ENCODE assay signal across 19 cellular contexts in the genomic region with DNA sequence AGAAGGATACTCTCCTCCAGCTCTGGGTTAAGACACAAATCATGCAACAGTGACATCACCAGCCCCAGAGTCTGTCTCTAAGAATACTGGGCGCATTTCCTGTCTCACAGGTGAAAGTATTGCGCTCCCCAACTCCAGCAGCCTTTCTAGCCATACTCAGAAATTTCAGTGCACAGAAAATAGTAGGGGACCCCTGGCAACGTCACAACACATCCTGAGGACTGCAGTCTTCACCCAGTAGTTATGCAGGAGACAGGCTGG.
"Had no signal": no experiment of that assay in that cellular context is flagged by ENCODE, and none has a peak within 500 bp of the region (broad histone marks: within the 10 kb centered on the region; RNA-seq: fewer than 3 reads in every experiment).

No MANE protein-coding gene starts in this region.

- H3K4me3 ChIP-seq: psoas muscle, skin epidermis, testis, upper lobe of right lung had no signal

- H3K4me3 Mint-ChIP-seq: activated naive CD4-positive, alpha-beta T cell treated with anti-CD3 and anti-CD28 coated beads, Interleukin-2, amount 10 ng/mL, durations not matched to agents 7 days and 5 days; activated naive CD8-positive, alpha-beta T cell treated with anti-CD3 and anti-CD28 coated beads, Interleukin-2, amount 50 U/mL, for 24 hours; stimulated activated naive CD8-positive, alpha-beta T cell treated with anti-CD3 and anti-CD28 coated beads, Interleukin-15, Interleukin-2, amounts not matched to agents 100 ng/mL and 50 ng/mL, for 24 hours had no signal

- H3K27ac Mint-ChIP-seq: activated naive CD4-positive, alpha-beta T cell treated with anti-CD3 and anti-CD28 coated beads, Interleukin-2, amount 10 ng/mL, durations not matched to agents 7 days and 5 days; activated naive CD8-positive, alpha-beta T cell treated with anti-CD3 and anti-CD28 coated beads, Interleukin-2, amount 50 U/mL, for 24 hours; stimulated activated naive CD8-positive, alpha-beta T cell treated with anti-CD3 and anti-CD28 coated beads, Interleukin-15, Interleukin-2, amounts not matched to agents 100 ng/mL and 50 ng/mL, for 24 hours had no signal

- H3K27me3 Mint-ChIP-seq: activated naive CD4-positive, alpha-beta T cell treated with anti-CD3 and anti-CD28 coated beads, Interleukin-2, amount 10 ng/mL, durations not matched to agents 7 days and 5 days; activated naive CD8-positive, alpha-beta T cell treated with anti-CD3 and anti-CD28 coated beads, Interleukin-2, amount 50 U/mL, for 24 hours; stimulated activated naive CD8-positive, alpha-beta T cell treated with anti-CD3 and anti-CD28 coated beads, Interleukin-15, Interleukin-2, amounts not matched to agents 100 ng/mL and 50 ng/mL, for 24 hours had no signal

- H3K4me1 Mint-ChIP-seq: activated naive CD4-positive, alpha-beta T cell treated with anti-CD3 and anti-CD28 coated beads, Interleukin-2, amount 10 ng/mL, durations not matched to agents 7 days and 5 days; activated naive CD8-positive, alpha-beta T cell treated with anti-CD3 and anti-CD28 coated beads, Interleukin-2, amount 50 U/mL, for 24 hours had no signal

- H3K27ac ChIP-seq: epithelial cell of prostate, psoas muscle, testis, upper lobe of right lung had no signal

- H3K4me1 ChIP-seq: psoas muscle, testis had no signal

- H3K36me3 ChIP-seq: upper lobe of right lung had no signal

- H3K36me3 Mint-ChIP-seq: activated naive CD4-positive, alpha-beta T cell treated with anti-CD3 and anti-CD28 coated beads, Interleukin-2, amount 10 ng/mL, durations not matched to agents 7 days and 5 days had no signal

- H3K9me3 ChIP-seq: psoas muscle, testis, upper lobe of right lung had no signal

- H3K27me3 ChIP-seq: testis, upper lobe of right lung had no signal

- DNase-seq: activated CD4-positive, alpha-beta T cell treated with anti-CD3 and anti-CD28 coated beads, Interleukin-2, amount 50 U/mL, for 1 hour; activated CD8-positive, alpha-beta memory T cell treated with anti-CD3 and anti-CD28 coated beads, Interleukin-2, amount 50 U/mL, for 4 hours; activated effector memory CD4-positive, alpha-beta T cell treated with Interleukin-2 at 50 U/mL for 16 hours; activated naive CD4-positive, alpha-beta T cell treated with anti-CD3 and anti-CD28 coated beads, Interleukin-2, amount 10 ng/mL, durations not matched to agents 7 days and 5 days; activated naive CD8-positive, alpha-beta T cell treated with anti-CD3 and anti-CD28 coated beads, Interleukin-2, amount 50 U/mL, for 24 hours; activated T-cell treated with anti-CD3 and anti-CD28 coated beads, Interleukin-2, amount 50 U/mL, for 48 hours; aorta; dermis blood vessel endothelial cell; foreskin fibroblast; psoas muscle; T1000; testis; upper lobe of right lung had no signal

- H3K9me3 Mint-ChIP-seq: activated naive CD4-positive, alpha-beta T cell treated with anti-CD3 and anti-CD28 coated beads, Interleukin-2, amount 10 ng/mL, durations not matched to agents 7 days and 5 days; activated naive CD8-positive, alpha-beta T cell treated with anti-CD3 and anti-CD28 coated beads, Interleukin-2, amount 50 U/mL, for 24 hours; neural crest cell; stimulated activated naive CD8-positive, alpha-beta T cell treated with anti-CD3 and anti-CD28 coated beads, Interleukin-15, Interleukin-2, amounts not matched to agents 100 ng/mL and 50 ng/mL, for 24 hours had no signal

- ATAC-seq: activated naive CD8-positive, alpha-beta T cell treated with anti-CD3 and anti-CD28 coated beads, Interleukin-2, amount 50 U/mL, for 24 hours; left lobe of liver; psoas muscle; right cardiac atrium; upper lobe of right lung had no signal
